Comparison of ENCODE assay signal across 17 cellular contexts in genomic region chr4:15868816-15869413, GRCh38.
A peak's percentile ranks its signal among the peaks of the same experiment; 100 is the strongest.
DNase-seq lines count a peak whose midpoint lies in the region; ATAC-seq, FAIRE-seq and TF ChIP-seq lines count a peak whose summit lies in the region.
"Had no signal": no experiment of that assay in that cellular context is flagged by ENCODE, and none has a peak within 500 bp of the region (broad histone marks: within the 10 kb centered on the region; RNA-seq: fewer than 3 reads in every experiment).

No MANE protein-coding gene starts in this region.

- no peaks in the 10 kb centered on the region for H3K9me1 ChIP-seq in keratinocyte (ENCODE audit: control insufficient read depth, extremely low read depth, insufficient read depth, low read length)

- no peak for DNase-seq in SK-N-SH
- DNase-seq in keratinocyte (ENCODE audit: low read depth, low spot score): no peak
- DNase-seq in DMS153 (lab: John Stamatoyannopoulos, UW): no peak
- DNase-seq in naive thymus-derived CD4-positive, alpha-beta T cell: no peak
- DNase-seq in activated naive CD4-positive, alpha-beta T cell treated with anti-CD3 and anti-CD28 coated beads for 36 hours: no peak
- no peak for DNase-seq in ascending aorta (ENCODE audit: low spot score in 2 of 2)
- DNase-seq: 8988T; CD4-positive, alpha-beta T cell; NCI-H1092; NCI-H146; NCI-H2081; Right ventricle myocardium superior had no signal

- no peaks in the 10 kb centered on the region for H3K9me2 ChIP-seq in SK-N-SH

- H3K4me2 ChIP-seq in SK-N-SH: no peak overlapping the region
- H3K4me2 ChIP-seq in keratinocyte (ENCODE audit: control insufficient read depth, extremely low read depth, insufficient read depth, low read depth, low read length): no peak overlapping the region

- TF ChIP-seq RAD21 in SK-N-SH (IDR thresholded peaks at IDR 0.05; ENCODE audit: low read length): no peak

- WGBS in SK-N-SH (ENCODE audit: low lambda C conversion rate): 86% methylated on average over 4 of the region's 4 CpGs

- peaks cover 0 to 7% (median 0%) of the 10 kb centered on the region in 5 donors for H3K36me3 Mint-ChIP-seq in naive thymus-derived CD4-positive, alpha-beta T cell
- no peaks in the 10 kb centered on the region for H3K36me3 Mint-ChIP-seq in activated naive CD4-positive, alpha-beta T cell treated with anti-CD3 and anti-CD28 coated beads for 36 hours (ENCODE audit: low read depth)

- no peak overlapping the region for H3K4me3 ChIP-seq in SK-N-SH (ENCODE audit: low read depth in 2 of 2, low read length in 1 of 2)
- no peak overlapping the region for H3K4me3 ChIP-seq in keratinocyte (ENCODE audit: control insufficient read depth in 2 of 3, extremely low read depth in 1 of 3, insufficient read depth in 2 of 3, low read depth in 1 of 3, low read length in 3 of 3)
- H3K4me3 ChIP-seq in naive thymus-derived CD4-positive, alpha-beta T cell (ENCODE audit: low read length): no peak overlapping the region
- H3K4me3 ChIP-seq in ascending aorta: no peak overlapping the region
- H3K4me3 ChIP-seq: SK-N-MC had no signal

- FAIRE-seq in keratinocyte (lab: Jason Lieb, UNC): peak; percentile 74
- FAIRE-seq: H54 had no signal

- H3K27ac ChIP-seq in SK-N-SH (ENCODE audit: low read depth in 2 of 2, low read length in 1 of 2) (no peak overlapping the region), keratinocyte (ENCODE audit: control insufficient read depth, insufficient read depth, low read length) (no peak overlapping the region), ascending aorta (no peak overlapping the region)
- no peak overlapping the region for H3K27ac ChIP-seq in naive thymus-derived CD4-positive, alpha-beta T cell (ENCODE audit: low read depth, low read length)
- H3K27ac ChIP-seq: SK-N-MC had no signal

- H3K9ac ChIP-seq in SK-N-SH (no peak overlapping the region), keratinocyte (ENCODE audit: control insufficient read depth, extremely low read depth, insufficient read depth, low read length) (no peak overlapping the region)

- CTCF ChIA-PET in SK-N-SH (lab: Yijun Ruan, JAX): interaction anchor here (2.7 to 5.7 kb wide), 2 partner anchors 13 to 87 kb away, joined by 10 to 35 read pairs; no protein-coding TSS in a partner anchor
- CTCF ChIA-PET in naive thymus-derived CD4-positive, alpha-beta T cell (lab: Charles Lee): no interaction called here
- CTCF ChIA-PET in activated naive CD4-positive, alpha-beta T cell treated with anti-CD3 and anti-CD28 coated beads for 36 hours (lab: Charles Lee): interaction anchor here (0.8 kb wide), 2 partner anchors 20 to 85 kb away, joined by 5 to 7 read pairs; no protein-coding TSS in a partner anchor

- no peak overlapping the region for H3K4me3 Mint-ChIP-seq in naive thymus-derived CD4-positive, alpha-beta T cell
- H3K4me3 Mint-ChIP-seq in activated naive CD4-positive, alpha-beta T cell treated with anti-CD3 and anti-CD28 coated beads for 36 hours: no peak overlapping the region
- H3K4me3 Mint-ChIP-seq: CD4-positive, alpha-beta T cell had no signal

- H4K20me1 ChIP-seq in SK-N-SH (ENCODE audit: insufficient read depth) (no peaks in the 10 kb centered on the region), keratinocyte (ENCODE audit: control insufficient read depth, extremely low read depth, insufficient read depth, low read length) (no peaks in the 10 kb centered on the region)

- no peaks in the 10 kb centered on the region for H3K79me2 ChIP-seq in SK-N-SH (ENCODE audit: insufficient read depth)
- H3K79me2 ChIP-seq in keratinocyte (ENCODE audit: control insufficient read depth, insufficient read depth, low read length): no peaks in the 10 kb centered on the region

- dilution Hi-C loops in keratinocyte (cut with MboI; ENCODE audit: extremely low pct_ligation_motif_present, low sequenced_read_pairs): no loop called here

- H3K27me3 Mint-ChIP-seq in naive thymus-derived CD4-positive, alpha-beta T cell: peaks cover 0 to 19% (median 5%) of the 10 kb centered on the region in 5 donors
- no peaks in the 10 kb centered on the region for H3K27me3 Mint-ChIP-seq in activated naive CD4-positive, alpha-beta T cell treated with anti-CD3 and anti-CD28 coated beads for 36 hours (ENCODE audit: low read depth)
- H3K27me3 Mint-ChIP-seq: CD4-positive, alpha-beta T cell had no signal

- no peak overlapping the region for H2AFZ ChIP-seq in SK-N-SH (ENCODE audit: low read depth)
- H2AFZ ChIP-seq in keratinocyte (ENCODE audit: control insufficient read depth, low read length): no peak overlapping the region

- H3K36me3 ChIP-seq in SK-N-SH (replicated peaks in 1 of 2; ENCODE audit: control insufficient read depth in 1 of 2, insufficient read depth in 2 of 2, low read length in 1 of 2): no peaks in the 10 kb centered on the region
- no peaks in the 10 kb centered on the region for H3K36me3 ChIP-seq in keratinocyte (ENCODE audit: control insufficient read depth in 2 of 2, extremely low read depth in 1 of 2, insufficient read depth in 2 of 2, low read length in 2 of 2)
- H3K36me3 ChIP-seq in naive thymus-derived CD4-positive, alpha-beta T cell (ENCODE audit: control insufficient read depth in 2 of 3, insufficient read depth in 3 of 3, low read length in 3 of 3): no peaks in the 10 kb centered on the region
- H3K36me3 ChIP-seq in ascending aorta: no peaks in the 10 kb centered on the region
- H3K36me3 ChIP-seq: BE2C had no signal

- no peak for TF ChIP-seq EP300 in SK-N-SH (IDR thresholded peaks at IDR 0.05; ENCODE audit: borderline replicate concordance in 1 of 2, low read depth in 1 of 2, low read length in 1 of 2)

- intact Hi-C loops in naive thymus-derived CD4-positive, alpha-beta T cell (cut with micrococcal nuclease): loop anchor here in 1 of 2 donors (10.0 kb wide), 1 partner anchor 134 kb away; no protein-coding TSS in a partner anchor
- intact Hi-C loops in activated naive CD4-positive, alpha-beta T cell treated with anti-CD3 and anti-CD28 coated beads for 36 hours (cut with micrococcal nuclease): loop anchor here (5.0 kb wide), 1 partner anchor 62 kb away; no protein-coding TSS in a partner anchor
- intact Hi-C loops in ascending aorta (cut with DNase I): no loop called here

- H3K9me3 ChIP-seq in SK-N-SH (no peaks in the 10 kb centered on the region), keratinocyte (ENCODE audit: control insufficient read depth, low read depth, low read length) (no peaks in the 10 kb centered on the region), ascending aorta (no peaks in the 10 kb centered on the region)
- no peaks in the 10 kb centered on the region for H3K9me3 ChIP-seq in naive thymus-derived CD4-positive, alpha-beta T cell (ENCODE audit: control insufficient read depth in 2 of 3, low read length in 3 of 3)
- H3K9me3 ChIP-seq: BE2C had no signal

- ATAC-seq in SK-N-SH treated with all-trans-retinoic acid at 6 μM for 48 hours (no peak), HG03432 (IDR thresholded peaks at IDR 0.05; ENCODE audit: unreplicated experiment) (peak; percentile 48)
- no peak for ATAC-seq in naive thymus-derived CD4-positive, alpha-beta T cell

- peak overlapping the region in 1 of 9 donors; percentile 10 for H3K27ac Mint-ChIP-seq in naive thymus-derived CD4-positive, alpha-beta T cell
- no peak overlapping the region for H3K27ac Mint-ChIP-seq in activated naive CD4-positive, alpha-beta T cell treated with anti-CD3 and anti-CD28 coated beads for 36 hours
- H3K27ac Mint-ChIP-seq: CD4-positive, alpha-beta T cell had no signal

- no peaks in the 10 kb centered on the region for H3K4me1 Mint-ChIP-seq in naive thymus-derived CD4-positive, alpha-beta T cell
- H3K4me1 Mint-ChIP-seq in activated naive CD4-positive, alpha-beta T cell treated with anti-CD3 and anti-CD28 coated beads for 36 hours (ENCODE audit: low read depth): peaks cover 1% of the 10 kb centered on the region

- no peak for TF ChIP-seq CTCF in SK-N-SH (IDR thresholded peaks at IDR 0.05)
- no peak for TF ChIP-seq CTCF in keratinocyte (optimal IDR thresholded peaks at IDR 0.05 in 1 of 3, IDR thresholded peaks at IDR 0.05 in 1 of 3, conservative IDR thresholded peaks at IDR 0.05 in 1 of 3; ENCODE audit: extremely low read depth in 1 of 3, insufficient read depth in 2 of 3, low read length in 3 of 3)
- no peak for TF ChIP-seq CTCF in ascending aorta (IDR thresholded peaks at IDR 0.05)

- no peaks in the 10 kb centered on the region for H3F3A ChIP-seq in SK-N-SH (replicated peaks; ENCODE audit: insufficient read depth)

- POLR2A ChIA-PET in SK-N-SH (lab: Yijun Ruan, JAX): no interaction called here
- POLR2A ChIA-PET in naive thymus-derived CD4-positive, alpha-beta T cell (lab: Charles Lee): no interaction called here

- H3K27me3 ChIP-seq in SK-N-SH (ENCODE audit: insufficient read depth) (no peaks in the 10 kb centered on the region), keratinocyte (ENCODE audit: control insufficient read depth, extremely low read depth, insufficient read depth, low read length) (no peaks in the 10 kb centered on the region), ascending aorta (no peaks in the 10 kb centered on the region)
- no peaks in the 10 kb centered on the region for H3K27me3 ChIP-seq in naive thymus-derived CD4-positive, alpha-beta T cell (ENCODE audit: control insufficient read depth in 2 of 2, insufficient read depth in 2 of 2, low read length in 2 of 2)
- H3K27me3 ChIP-seq: BE2C had no signal

- no peaks in the 10 kb centered on the region for H3K4me1 ChIP-seq in SK-N-SH (ENCODE audit: control insufficient read depth in 1 of 2, insufficient read depth in 2 of 2, low read depth in 1 of 2, low read length in 1 of 2)
- H3K4me1 ChIP-seq in keratinocyte (ENCODE audit: control insufficient read depth, extremely low read depth, insufficient read depth, low read length): no peaks in the 10 kb centered on the region
- H3K4me1 ChIP-seq in naive thymus-derived CD4-positive, alpha-beta T cell (ENCODE audit: control insufficient read depth in 2 of 2, insufficient read depth in 2 of 2, low read length in 2 of 2): no peaks in the 10 kb centered on the region
- no peaks in the 10 kb centered on the region for H3K4me1 ChIP-seq in ascending aorta
- H3K4me1 ChIP-seq: BE2C had no signal

- H3K9me3 Mint-ChIP-seq in naive thymus-derived CD4-positive, alpha-beta T cell: peaks cover 0 to 6% (median 0%) of the 10 kb centered on the region in 11 donors
- H3K9me3 Mint-ChIP-seq in activated naive CD4-positive, alpha-beta T cell treated with anti-CD3 and anti-CD28 coated beads for 36 hours: no peaks in the 10 kb centered on the region
- H3K9me3 Mint-ChIP-seq: CD4-positive, alpha-beta T cell had no signal

TF ChIP-seq in SK-N-SH, 30 proteins besides CTCF, POLR2A, EP300 and RAD21 (continues in another document):
- TF ChIP-seq JUND (IDR thresholded peaks at IDR 0.05) (no peak), GABPA (IDR thresholded peaks at IDR 0.05; ENCODE audit: low read depth) (no peak)
